22 cellular contexts compared by ENCODE assay signal in the genomic region with DNA sequence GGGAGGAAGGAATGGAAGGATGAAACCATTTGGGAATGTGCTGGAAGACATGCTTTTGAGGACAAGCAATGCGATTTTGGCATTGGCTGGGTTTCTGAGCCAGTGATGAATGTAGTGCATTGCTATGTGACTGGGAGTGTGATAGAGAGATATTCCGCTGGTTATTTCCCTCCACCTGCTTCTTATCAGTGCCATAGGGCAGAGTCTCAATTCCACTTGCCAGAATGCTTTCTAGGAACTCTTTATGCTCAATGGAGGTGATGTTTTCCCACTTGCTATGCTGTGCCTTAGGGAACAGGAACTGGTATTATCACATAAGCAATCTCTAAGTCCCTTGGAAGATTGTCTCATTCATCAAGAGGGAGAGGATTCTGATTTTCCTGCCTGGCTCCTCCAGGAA. TPM values are rescaled to one million over a fixed set of nuclear protein-coding genes. Genes with fewer than 3 reads are reported as not detected.
DNase-seq lines count a peak whose midpoint lies in the region; ATAC-seq and TF ChIP-seq lines count a peak whose summit lies in the region.
"Had no signal": no experiment of that assay in that cellular context is flagged by ENCODE, and none has a peak within 500 bp of the region (broad histone marks: within the 10 kb centered on the region; RNA-seq: fewer than 3 reads in every experiment).

No MANE protein-coding gene starts in this region.

- H3K27ac ChIP-seq in hepatocyte (no peak overlapping the region), osteoblast (ENCODE audit: low read depth, low read length) (no peak overlapping the region)
- H3K27ac ChIP-seq in naive thymus-derived CD4-positive, alpha-beta T cell (ENCODE audit: low read depth, low read length): no peak overlapping the region

- H3K79me2 ChIP-seq in hepatocyte (peaks cover 61% of the 10 kb centered on the region), osteoblast (ENCODE audit: insufficient read depth, low read length) (peaks cover 13% of the 10 kb centered on the region)

- ATAC-seq in HG03520 (IDR thresholded peaks at IDR 0.05; ENCODE audit: unreplicated experiment) (no peak), GM18517 (IDR thresholded peaks at IDR 0.05; ENCODE audit: unreplicated experiment) (no peak)
- ATAC-seq in naive thymus-derived CD4-positive, alpha-beta T cell: no peak
- ATAC-seq: CD8-positive, alpha-beta T cell; Right ventricle myocardium inferior had no signal

- H3K36me3 Mint-ChIP-seq in naive thymus-derived CD4-positive, alpha-beta T cell: peaks cover 4 to 17% (median 5%) of the 10 kb centered on the region in 5 donors

- no peak overlapping the region for H3K4me3 ChIP-seq in AG10803 (ENCODE audit: low read length)
- no peak overlapping the region for H3K4me3 ChIP-seq in hepatocyte
- no peak overlapping the region for H3K4me3 ChIP-seq in osteoblast (ENCODE audit: insufficient read depth, low read length)
- H3K4me3 ChIP-seq in naive thymus-derived CD4-positive, alpha-beta T cell (ENCODE audit: low read length): no peak overlapping the region

- H2AFZ ChIP-seq in hepatocyte (no peak overlapping the region), osteoblast (ENCODE audit: low read length) (no peak overlapping the region)

- DNase-seq in AG10803 (ENCODE audit: low read depth) (peak; percentile 36), RPMI7951 (ENCODE audit: low read depth) (peak; percentile 42), hepatocyte (ENCODE audit: low spot score) (peak; percentile 10), osteoblast (ENCODE audit: insufficient read length, low spot score, missing footprints) (peak; percentile 68), LoVo (ENCODE audit: low spot score) (no peak)
- no peak for DNase-seq in naive thymus-derived CD4-positive, alpha-beta T cell
- DNase-seq: 8988T; AML-193; C1 segment of cervical spinal cord; CD8-positive, alpha-beta T cell; DMS153; GF-D8; KG1; NCI-H1105; NCI-H146; NCI-H2029 treated with DMSO at 0.1 percent for 48 hours; NCI-H524 treated with DMSO at 0.1 percent for 48 hours; NCI-H82; OCI-M1 had no signal

- peaks cover 8 to 68% (median 45%) of the 10 kb centered on the region in 7 donors for H3K4me1 Mint-ChIP-seq in naive thymus-derived CD4-positive, alpha-beta T cell

- no peaks in the 10 kb centered on the region for H3K9me3 Mint-ChIP-seq in naive thymus-derived CD4-positive, alpha-beta T cell
- H3K9me3 Mint-ChIP-seq: CD8-positive, alpha-beta T cell had no signal

- POLR2A ChIA-PET in naive thymus-derived CD4-positive, alpha-beta T cell (lab: Charles Lee): no interaction called here

- H4K20me1 ChIP-seq in hepatocyte (ENCODE audit: insufficient read depth, poor library complexity, severe bottlenecking): peaks cover 9% of the 10 kb centered on the region
- peaks cover 8% of the 10 kb centered on the region for H4K20me1 ChIP-seq in osteoblast (ENCODE audit: insufficient read depth, low read length)

- H3K4me1 ChIP-seq in hepatocyte (ENCODE audit: insufficient read depth) (no peaks in the 10 kb centered on the region), osteoblast (ENCODE audit: insufficient read depth, low read length) (no peaks in the 10 kb centered on the region)
- no peaks in the 10 kb centered on the region for H3K4me1 ChIP-seq in naive thymus-derived CD4-positive, alpha-beta T cell (ENCODE audit: control insufficient read depth in 2 of 2, insufficient read depth in 2 of 2, low read length in 2 of 2)

- H3K36me3 ChIP-seq in hepatocyte (replicated peaks; ENCODE audit: insufficient read depth, low read depth): no peaks in the 10 kb centered on the region
- no peaks in the 10 kb centered on the region for H3K36me3 ChIP-seq in osteoblast (ENCODE audit: insufficient read depth, low read length)
- no peaks in the 10 kb centered on the region for H3K36me3 ChIP-seq in naive thymus-derived CD4-positive, alpha-beta T cell (ENCODE audit: control insufficient read depth in 2 of 3, insufficient read depth in 3 of 3, low read length in 3 of 3)

- no peaks in the 10 kb centered on the region for H3K27me3 Mint-ChIP-seq in naive thymus-derived CD4-positive, alpha-beta T cell

- CTCF ChIA-PET in naive thymus-derived CD4-positive, alpha-beta T cell (lab: Charles Lee): no interaction called here

- H3K27me3 ChIP-seq in hepatocyte: no peaks in the 10 kb centered on the region
- H3K27me3 ChIP-seq in osteoblast (ENCODE audit: insufficient read depth, low read length): no peaks in the 10 kb centered on the region
- no peaks in the 10 kb centered on the region for H3K27me3 ChIP-seq in naive thymus-derived CD4-positive, alpha-beta T cell (ENCODE audit: control insufficient read depth in 2 of 2, insufficient read depth in 2 of 2, low read length in 2 of 2)

- peak overlapping the region in 1 of 10 donors; percentile 20 for H3K4me3 Mint-ChIP-seq in naive thymus-derived CD4-positive, alpha-beta T cell
- H3K4me3 Mint-ChIP-seq: CD8-positive, alpha-beta T cell had no signal

- no peaks in the 10 kb centered on the region for H3K9me2 ChIP-seq in hepatocyte (replicated peaks; ENCODE audit: insufficient read depth)

- TF ChIP-seq CTCF in AG10803 (conservative IDR thresholded peaks at IDR 0.05; ENCODE audit: low read length) (no peak), hepatocyte (IDR thresholded peaks at IDR 0.05; ENCODE audit: poor library complexity) (no peak), osteoblast (IDR thresholded peaks at IDR 0.05; ENCODE audit: extremely low read depth, low read depth, low read length) (no peak)

- intact Hi-C loops in naive thymus-derived CD4-positive, alpha-beta T cell (cut with micrococcal nuclease): no loop called here

- 59% methylated on average over 2 of the region's 2 CpGs for WGBS in hepatocyte (ENCODE audit: low lambda C conversion rate, missing lambda C conversion rate)

- peak overlapping the region in 2 of 9 donors; percentile 53 to 60 for H3K27ac Mint-ChIP-seq in naive thymus-derived CD4-positive, alpha-beta T cell

- H3K4me2 ChIP-seq in hepatocyte: no peak overlapping the region
- H3K4me2 ChIP-seq in osteoblast (ENCODE audit: insufficient read depth, low read length): no peak overlapping the region

- no peaks in the 10 kb centered on the region for H3K9me3 ChIP-seq in hepatocyte (ENCODE audit: low read depth)
- H3K9me3 ChIP-seq in osteoblast (ENCODE audit: low read depth, low read length): peaks cover 3% of the 10 kb centered on the region
- H3K9me3 ChIP-seq in naive thymus-derived CD4-positive, alpha-beta T cell (ENCODE audit: control insufficient read depth in 2 of 3, low read length in 3 of 3): no peaks in the 10 kb centered on the region

RNA-seq across cellular contexts. Expression of a gene that starts 28.0 kb away (rescaled TPM):
- total RNA-seq in RPMI7951 (2014; rRNA removed; shearing (Covaris generic)): 13.9 and 17.2 TPM in 2 replicates
- total RNA-seq in hepatocyte (14.9 and 18.6 TPM in 2 replicates), osteoblast (15.2 and 16.2 TPM in 2 replicates)
- 12.3 and 16.0 TPM in 2 replicates for polyA plus RNA-seq in hepatocyte
- total RNA-seq in naive thymus-derived CD4-positive, alpha-beta T cell: 10 to 100 TPM; 27.2 to 58.8 (median 29.4) TPM
- 10 to 100 TPM; 11.8 to 19.2 TPM for polyA plus RNA-seq in naive thymus-derived CD4-positive, alpha-beta T cell

Comparison
In these comparisons a context has a peak if more than half of its experiments do, and no peak if none do; other contexts are left out.
1. DNase-seq: peak in AG10803 (single experiment), RPMI7951 (single experiment), hepatocyte (single experiment) and osteoblast (single experiment); none in LoVo (single experiment) and naive thymus-derived CD4-positive, alpha-beta T cell (0 of 9).